ENCODE assay signal across 8 cellular contexts in genomic region chr15:43185161-43186002, GRCh38. TPM values are rescaled to one million over a fixed set of nuclear protein-coding genes. Genes with fewer than 3 reads are reported as not detected.
DNase-seq lines count a peak whose midpoint lies in the region; ATAC-seq and TF ChIP-seq lines count a peak whose summit lies in the region.

Gene CCNDBP1, plus strand, starts transcription at chr15:43185403. Its CDS starts 96 bp downstream, at chr15:43185499.

- H3K4me3 ChIP-seq in Panc1 (ENCODE audit: low read depth in 2 of 2, low read length in 2 of 2) (peak within 1 kb of the TSS; percentile 60 to 99), esophagus (ENCODE audit: low read depth in 1 of 2, low read length in 2 of 2) (peak within 1 kb of the TSS; percentile 81 to 86), mucosa of stomach (ENCODE audit: low read length) (peak within 1 kb of the TSS; percentile 75)

- ATAC-seq in GM21515 (IDR thresholded peaks at IDR 0.05; ENCODE audit: unreplicated experiment), result peak; percentile 91
- ATAC-seq in Panc1, result peak; percentile 99

- H3K4me3 Mint-ChIP-seq in activated T-cell treated with anti-CD3 and anti-CD28 coated beads, Interleukin-2, amount 50 U/mL, for 24 hours, result peak within 1 kb of the TSS; percentile 92

- H3K36me3 Mint-ChIP-seq in activated T-cell treated with anti-CD3 and anti-CD28 coated beads, Interleukin-2, amount 50 U/mL, for 24 hours (ENCODE audit: low read depth), result peaks cover 36% of the 10 kb centered on the region

- WGBS in esophagus, 2 donors, result 1% methylated on average over 39 to 69 of the region's 69 CpGs

- BruUV-seq in Panc1 (replicated peaks; lab: Mats Ljungman, UMichigan), result no TSS peak

- in situ Hi-C loops in Panc1 (cut with HindIII; ENCODE audit: low pct_unique_long_range_greater_than_20kb, low sequenced_read_pairs), result no loop called here

- intact Hi-C loops in Panc1 (cut with micrococcal nuclease; ENCODE audit: unreplicated experiment), result no loop called here

- H3K27ac ChIP-seq in Panc1 (ENCODE audit: low read length), result peak within 1 kb of the TSS; percentile 74
- peak within 1 kb of the TSS; percentile 96 for H3K27ac ChIP-seq in esophagus (ENCODE audit: low read depth in 2 of 2, low read length in 1 of 2)

- H3K9me3 ChIP-seq in Panc1 (ENCODE audit: control insufficient read depth, insufficient read depth, low read depth, low read length) (no peaks in the 10 kb centered on the region), esophagus (ENCODE audit: control insufficient read depth in 2 of 2, insufficient read depth in 1 of 2, low read depth in 1 of 2, low read length in 1 of 2) (no peaks in the 10 kb centered on the region), mucosa of stomach (ENCODE audit: control insufficient read depth, low read length) (no peaks in the 10 kb centered on the region)

- peaks cover 4% of the 10 kb centered on the region; the same call in 1 of the 2 replicates for H3K36me3 ChIP-seq in Panc1 (ENCODE audit: control insufficient read depth, insufficient read depth, low read length)
- H3K36me3 ChIP-seq in esophagus (ENCODE audit: control insufficient read depth in 2 of 2, insufficient read depth in 2 of 2, low read length in 1 of 2), result peaks cover 0 to 5% of the 10 kb centered on the region in 2 donors
- H3K36me3 ChIP-seq in mucosa of stomach (ENCODE audit: control insufficient read depth, insufficient read depth, low read length), result peaks cover 10% of the 10 kb centered on the region

- H3K9me3 Mint-ChIP-seq in activated T-cell treated with anti-CD3 and anti-CD28 coated beads, Interleukin-2, amount 50 U/mL, for 24 hours, result no peaks in the 10 kb centered on the region

- peak within 1 kb of the TSS; percentile 96 for H3K9ac ChIP-seq in mucosa of stomach (ENCODE audit: low read length)

- no peaks in the 10 kb centered on the region for H3K27me3 ChIP-seq in Panc1 (ENCODE audit: control insufficient read depth, insufficient read depth, low read length)
- H3K27me3 ChIP-seq in esophagus (ENCODE audit: control insufficient read depth in 1 of 2, insufficient read depth in 2 of 2, low read length in 2 of 2), result no peaks in the 10 kb centered on the region
- no peaks in the 10 kb centered on the region for H3K27me3 ChIP-seq in mucosa of stomach (ENCODE audit: control insufficient read depth, insufficient read depth, low read length)

- peak; percentile 79 for DNase-seq in DMS53 treated with DMSO at 0.1 percent for 48 hours (lab: John Stamatoyannopoulos, UW; ENCODE audit: unreplicated experiment)
- DNase-seq in HuH-7 (ENCODE audit: low spot score), result peak; percentile 89
- peak; percentile 46 for DNase-seq in Panc1 (ENCODE audit: low read depth, low spot score)
- DNase-seq in activated T-cell treated with anti-CD3 and anti-CD28 coated beads, Interleukin-2, amount 50 U/mL, for 24 hours, result peak; percentile 91
- peak; percentile 76 for DNase-seq in stimulated activated CD8-positive, alpha-beta memory T cell treated with anti-CD3 and anti-CD28 coated beads, Interleukin-7, amount 100 ng/mL, for 24 hours (ENCODE audit: low read depth)

- H3K27me3 Mint-ChIP-seq in activated T-cell treated with anti-CD3 and anti-CD28 coated beads, Interleukin-2, amount 50 U/mL, for 24 hours, result no peaks in the 10 kb centered on the region

- POLR2A ChIA-PET in Panc1 (lab: Charles Lee), result no interaction called here

- peaks cover 38% of the 10 kb centered on the region for H3K4me1 Mint-ChIP-seq in activated T-cell treated with anti-CD3 and anti-CD28 coated beads, Interleukin-2, amount 50 U/mL, for 24 hours (ENCODE audit: low read depth)

- peak; percentile 69 for TF ChIP-seq CTCF in Panc1 (IDR thresholded peaks at IDR 0.05)

- peaks cover 12% of the 10 kb centered on the region for H3K4me1 ChIP-seq in Panc1 (ENCODE audit: control insufficient read depth, insufficient read depth, low read length)
- H3K4me1 ChIP-seq in esophagus (ENCODE audit: control insufficient read depth in 2 of 2, insufficient read depth in 2 of 2, low read length in 1 of 2), result no peaks in the 10 kb centered on the region
- peaks cover 28% of the 10 kb centered on the region for H3K4me1 ChIP-seq in mucosa of stomach (ENCODE audit: control insufficient read depth, insufficient read depth, low read length)

- H3K27ac Mint-ChIP-seq in activated T-cell treated with anti-CD3 and anti-CD28 coated beads, Interleukin-2, amount 50 U/mL, for 24 hours, result peak within 1 kb of the TSS; percentile 96

- CTCF ChIA-PET in Panc1 (lab: Charles Lee), result interaction anchor here (0.7 kb wide), 1 partner anchor 111 kb away, joined by 3 read pairs; no protein-coding TSS in a partner anchor

RNA-seq across cellular contexts. Expression of gene CCNDBP1, which starts in this region (rescaled TPM):
- 62.5 TPM for total RNA-seq in Panc1 (2021; ENCODE audit: unreplicated experiment)
- 75.8 TPM for polyA plus RNA-seq in Panc1 (2012; ENCODE audit: insufficient read length)
- polyA plus RNA-seq in esophagus, result 10 to 100 TPM; 48.0 to 57.4 TPM

Comparison
In these comparisons a context has a peak if more than half of its experiments do, and no peak if none do; other contexts are left out.
1. Peak in every context shown above with its lines: DNase-seq, ATAC-seq, H3K4me3 ChIP-seq and H3K27ac ChIP-seq.